Comparison of ENCODE assay signal across 14 cellular contexts in the genomic region with DNA sequence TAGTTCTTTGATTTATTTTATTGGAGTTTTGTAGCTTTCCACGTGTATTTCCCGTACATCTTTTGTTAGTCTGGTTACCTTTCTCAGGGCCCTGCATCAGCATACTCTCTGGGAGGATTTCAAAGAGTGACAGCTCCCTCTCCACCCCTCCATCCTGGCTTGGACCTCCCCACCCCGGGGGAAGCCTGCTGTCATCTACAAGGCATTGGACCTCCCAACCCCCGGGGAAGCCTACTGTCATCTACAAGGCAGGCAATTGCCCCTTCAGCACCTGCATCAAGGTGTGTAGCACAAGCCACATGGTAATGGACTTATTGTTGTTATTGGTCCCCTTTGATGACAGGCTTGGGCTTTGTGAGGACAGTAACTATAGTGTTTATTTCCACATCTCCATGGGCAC.
DNase-seq lines count a peak whose midpoint lies in the region; ATAC-seq and TF ChIP-seq lines count a peak whose summit lies in the region.
"Had no signal": no experiment of that assay in that cellular context is flagged by ENCODE, and none has a peak within 500 bp of the region (broad histone marks: within the 10 kb centered on the region; RNA-seq: fewer than 3 reads in every experiment).

No MANE protein-coding gene starts in this region.

- H3K27ac Mint-ChIP-seq in type B pancreatic cell (no peak overlapping the region), T-cell (no peak overlapping the region)
- H3K27ac Mint-ChIP-seq: CD4-positive, alpha-beta memory T cell; HFFc6 had no signal

- H3K4me3 Mint-ChIP-seq in type B pancreatic cell (no peak overlapping the region), T-cell (no peak overlapping the region)
- H3K4me3 Mint-ChIP-seq: CD4-positive, alpha-beta memory T cell; HFFc6 had no signal

- no peak overlapping the region for H3K27ac ChIP-seq in right atrium auricular region
- no peak overlapping the region for H3K27ac ChIP-seq in right cardiac atrium (ENCODE audit: low read length)

- H3K27me3 ChIP-seq in right atrium auricular region (no peaks in the 10 kb centered on the region), right cardiac atrium (ENCODE audit: control insufficient read depth, insufficient read depth) (no peaks in the 10 kb centered on the region)

- H3K4me1 ChIP-seq in right atrium auricular region (no peaks in the 10 kb centered on the region), right cardiac atrium (ENCODE audit: control insufficient read depth, insufficient read depth, low read length) (no peaks in the 10 kb centered on the region)
- H3K4me1 ChIP-seq: Caco-2, HAP-1 had no signal

- intact Hi-C loops in right cardiac atrium (cut with DNase I), result no loop called here

- POLR2A ChIA-PET in T-cell (lab: Charles Lee), result no interaction called here

- CTCF ChIA-PET in T-cell (lab: Charles Lee), result interaction anchor here in 1 of 2 donors (0.6 kb wide), 1 partner anchor 354 kb away, joined by 5 read pairs; no protein-coding TSS in a partner anchor

- no peaks in the 10 kb centered on the region for H3K36me3 ChIP-seq in right atrium auricular region
- H3K36me3 ChIP-seq: HAP-1 had no signal

- DNase-seq in right atrium auricular region (ENCODE audit: low spot score), result peak; percentile 46
- no peak for DNase-seq in right cardiac atrium
- peak; percentile 29 for DNase-seq in islet precursor cell
- peak; percentile 47 for DNase-seq in type B pancreatic cell (ENCODE audit: extremely low spot score, unreplicated experiment)
- no peak for DNase-seq in NCI-H2196 (lab: John Stamatoyannopoulos, UW; ENCODE audit: unreplicated experiment)
- no peak for DNase-seq in T-cell
- DNase-seq: C1 segment of cervical spinal cord; Caco-2; CD4-positive, alpha-beta memory T cell; DMS153; DND-41; GOT3; HFFc6 had no signal

- H3K9me3 Mint-ChIP-seq in type B pancreatic cell (no peaks in the 10 kb centered on the region), T-cell (no peaks in the 10 kb centered on the region)

- H3K27me3 Mint-ChIP-seq in type B pancreatic cell, result peaks cover 23% of the 10 kb centered on the region
- H3K27me3 Mint-ChIP-seq in T-cell, result no peaks in the 10 kb centered on the region
- H3K27me3 Mint-ChIP-seq: CD4-positive, alpha-beta memory T cell had no signal

- ATAC-seq in right cardiac atrium (no peak), T-cell (replicated peaks in 1 of 4) (no peak)

- WGBS in right cardiac atrium, result 68% methylated on average over 4 of the region's 4 CpGs

- no peak for TF ChIP-seq CTCF in right atrium auricular region (IDR thresholded peaks at IDR 0.05)
- TF ChIP-seq CTCF in type B pancreatic cell (conservative IDR thresholded peaks at IDR 0.05), result no peak

- H3K4me3 ChIP-seq in right atrium auricular region (no peak overlapping the region), right cardiac atrium (ENCODE audit: low read length) (no peak overlapping the region)
- H3K4me3 ChIP-seq: HAP-1 had no signal

- H3K36me3 Mint-ChIP-seq in type B pancreatic cell, result no peaks in the 10 kb centered on the region
- no peaks in the 10 kb centered on the region for H3K36me3 Mint-ChIP-seq in T-cell
- H3K36me3 Mint-ChIP-seq: CD4-positive, alpha-beta memory T cell had no signal

- H3K4me1 Mint-ChIP-seq in type B pancreatic cell (ENCODE audit: unreplicated experiment) (no peaks in the 10 kb centered on the region), T-cell (no peaks in the 10 kb centered on the region)
- H3K4me1 Mint-ChIP-seq: CD4-positive, alpha-beta memory T cell had no signal

- H3K9me3 ChIP-seq in right atrium auricular region (no peaks in the 10 kb centered on the region), right cardiac atrium (ENCODE audit: control insufficient read depth, low read length) (no peaks in the 10 kb centered on the region)
- H3K9me3 ChIP-seq: HAP-1 had no signal

Comparison
In these comparisons a context has a peak if more than half of its experiments do, and no peak if none do; other contexts are left out.
1. DNase-seq: peak in right atrium auricular region (single experiment), islet precursor cell (single experiment) and type B pancreatic cell (single experiment); none in right cardiac atrium (0 of 3), NCI-H2196 (single experiment) and T-cell (0 of 34).